1 cellular context compared by ENCODE assay signal in the genomic region with DNA sequence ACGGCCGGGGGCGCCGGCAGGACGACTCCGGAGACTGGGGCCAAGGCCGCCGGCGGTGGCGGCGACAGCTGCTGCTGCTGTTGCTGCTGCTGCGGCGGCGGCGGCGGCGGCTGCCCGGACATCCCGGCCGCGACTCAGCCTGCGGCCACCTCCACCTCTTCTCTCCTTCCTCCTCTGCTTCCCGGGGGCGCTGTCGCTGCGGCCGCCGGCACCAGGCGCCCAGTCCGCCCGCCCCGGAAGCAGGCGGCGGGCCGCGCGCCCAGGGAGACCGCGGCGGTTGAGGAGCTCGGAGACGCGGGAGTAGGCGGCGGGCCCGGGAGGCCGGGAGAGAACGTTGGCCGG.
A peak's percentile ranks its signal among the peaks of the same experiment; 100 is the strongest.
TF ChIP-seq lines count a peak whose summit lies in the region.

No MANE protein-coding gene starts in this region.

TF ChIP-seq in GM12878, 131 proteins besides CTCF, POLR2A, EP300 and RAD21 (continued from another document):
- TF ChIP-seq NR2C2 (IDR thresholded peaks at IDR 0.05; ENCODE audit: borderline replicate concordance, control insufficient read depth, insufficient read length, low read depth): no peak
- TF ChIP-seq SIX5 (IDR thresholded peaks at IDR 0.05; ENCODE audit: low read depth, low read length, severe bottlenecking): no peak
- TF ChIP-seq EZH2 (IDR thresholded peaks at IDR 0.05; ENCODE audit: borderline replicate concordance, control insufficient read depth, low read depth, low read length): no peak
- TF ChIP-seq SUPT20H (IDR thresholded peaks at IDR 0.05; ENCODE audit: borderline replicate concordance, control insufficient read depth, low read depth, low read length): no peak
- no peak for TF ChIP-seq NRF1 (conservative IDR thresholded peaks at IDR 0.05; ENCODE audit: low read depth, low read length)
- TF ChIP-seq, protein P1, sequence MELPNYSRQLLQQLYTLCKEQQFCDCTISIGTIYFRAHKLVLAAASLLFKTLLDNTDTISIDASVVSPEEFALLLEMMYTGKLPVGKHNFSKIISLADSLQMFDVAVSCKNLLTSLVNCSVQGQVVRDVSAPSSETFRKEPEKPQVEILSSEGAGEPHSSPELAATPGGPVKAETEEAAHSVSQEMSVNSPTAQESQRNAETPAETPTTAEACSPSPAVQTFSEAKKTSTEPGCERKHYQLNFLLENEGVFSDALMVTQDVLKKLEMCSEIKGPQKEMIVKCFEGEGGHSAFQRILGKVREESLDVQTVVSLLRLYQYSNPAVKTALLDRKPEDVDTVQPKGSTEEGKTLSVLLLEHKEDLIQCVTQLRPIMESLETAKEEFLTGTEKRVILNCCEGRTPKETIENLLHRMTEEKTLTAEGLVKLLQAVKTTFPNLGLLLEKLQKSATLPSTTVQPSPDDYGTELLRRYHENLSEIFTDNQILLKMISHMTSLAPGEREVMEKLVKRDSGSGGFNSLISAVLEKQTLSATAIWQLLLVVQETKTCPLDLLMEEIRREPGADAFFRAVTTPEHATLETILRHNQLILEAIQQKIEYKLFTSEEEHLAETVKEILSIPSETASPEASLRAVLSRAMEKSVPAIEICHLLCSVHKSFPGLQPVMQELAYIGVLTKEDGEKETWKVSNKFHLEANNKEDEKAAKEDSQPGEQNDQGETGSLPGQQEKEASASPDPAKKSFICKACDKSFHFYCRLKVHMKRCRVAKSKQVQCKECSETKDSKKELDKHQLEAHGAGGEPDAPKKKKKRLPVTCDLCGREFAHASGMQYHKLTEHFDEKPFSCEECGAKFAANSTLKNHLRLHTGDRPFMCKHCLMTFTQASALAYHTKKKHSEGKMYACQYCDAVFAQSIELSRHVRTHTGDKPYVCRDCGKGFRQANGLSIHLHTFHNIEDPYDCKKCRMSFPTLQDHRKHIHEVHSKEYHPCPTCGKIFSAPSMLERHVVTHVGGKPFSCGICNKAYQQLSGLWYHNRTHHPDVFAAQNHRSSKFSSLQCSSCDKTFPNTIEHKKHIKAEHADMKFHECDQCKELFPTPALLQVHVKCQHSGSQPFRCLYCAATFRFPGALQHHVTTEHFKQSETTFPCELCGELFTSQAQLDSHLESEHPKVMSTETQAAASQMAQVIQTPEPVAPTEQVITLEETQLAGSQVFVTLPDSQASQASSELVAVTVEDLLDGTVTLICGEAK (IDR thresholded peaks at IDR 0.05; ENCODE audit: borderline replicate concordance): no peak
- TF ChIP-seq TARDBP (IDR thresholded peaks at IDR 0.05; ENCODE audit: borderline replicate concordance): no peak
- TF ChIP-seq DPF2 (IDR thresholded peaks at IDR 0.05): peak; percentile 53; the same call in 1 of the 2 replicates
- 0 out of 2 replicates have a peak, but pooled peaks have one; percentile 6 for TF ChIP-seq TCF12 (IDR thresholded peaks at IDR 0.05; ENCODE audit: low read depth, low read length)
- TF ChIP-seq PAX8 (IDR thresholded peaks at IDR 0.05): no peak
- TF ChIP-seq NFXL1 (IDR thresholded peaks at IDR 0.05; ENCODE audit: borderline replicate concordance): no peak
- TF ChIP-seq BACH1 (IDR thresholded peaks at IDR 0.05; ENCODE audit: borderline replicate concordance): peak; percentile 30; the same call in 1 of the 2 replicates
- no peak for TF ChIP-seq EGR1 (IDR thresholded peaks at IDR 0.05; ENCODE audit: borderline replicate concordance in 1 of 2, low read depth in 2 of 2, low read length in 2 of 2)
- TF ChIP-seq, protein P2, sequence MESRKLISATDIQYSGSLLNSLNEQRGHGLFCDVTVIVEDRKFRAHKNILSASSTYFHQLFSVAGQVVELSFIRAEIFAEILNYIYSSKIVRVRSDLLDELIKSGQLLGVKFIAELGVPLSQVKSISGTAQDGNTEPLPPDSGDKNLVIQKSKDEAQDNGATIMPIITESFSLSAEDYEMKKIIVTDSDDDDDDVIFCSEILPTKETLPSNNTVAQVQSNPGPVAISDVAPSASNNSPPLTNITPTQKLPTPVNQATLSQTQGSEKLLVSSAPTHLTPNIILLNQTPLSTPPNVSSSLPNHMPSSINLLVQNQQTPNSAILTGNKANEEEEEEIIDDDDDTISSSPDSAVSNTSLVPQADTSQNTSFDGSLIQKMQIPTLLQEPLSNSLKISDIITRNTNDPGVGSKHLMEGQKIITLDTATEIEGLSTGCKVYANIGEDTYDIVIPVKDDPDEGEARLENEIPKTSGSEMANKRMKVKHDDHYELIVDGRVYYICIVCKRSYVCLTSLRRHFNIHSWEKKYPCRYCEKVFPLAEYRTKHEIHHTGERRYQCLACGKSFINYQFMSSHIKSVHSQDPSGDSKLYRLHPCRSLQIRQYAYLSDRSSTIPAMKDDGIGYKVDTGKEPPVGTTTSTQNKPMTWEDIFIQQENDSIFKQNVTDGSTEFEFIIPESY (IDR thresholded peaks at IDR 0.05): no peak
- no peak for TF ChIP-seq MTA3 (IDR thresholded peaks at IDR 0.05; ENCODE audit: borderline replicate concordance, low read length)
- TF ChIP-seq ZBED1 (IDR thresholded peaks at IDR 0.05; ENCODE audit: borderline replicate concordance): no peak
- 0 out of 2 replicates have a peak, but pooled peaks have one; percentile 20 for TF ChIP-seq MEF2A (IDR thresholded peaks at IDR 0.05; ENCODE audit: insufficient read depth, low read depth, low read length)
- TF ChIP-seq, protein P3, sequence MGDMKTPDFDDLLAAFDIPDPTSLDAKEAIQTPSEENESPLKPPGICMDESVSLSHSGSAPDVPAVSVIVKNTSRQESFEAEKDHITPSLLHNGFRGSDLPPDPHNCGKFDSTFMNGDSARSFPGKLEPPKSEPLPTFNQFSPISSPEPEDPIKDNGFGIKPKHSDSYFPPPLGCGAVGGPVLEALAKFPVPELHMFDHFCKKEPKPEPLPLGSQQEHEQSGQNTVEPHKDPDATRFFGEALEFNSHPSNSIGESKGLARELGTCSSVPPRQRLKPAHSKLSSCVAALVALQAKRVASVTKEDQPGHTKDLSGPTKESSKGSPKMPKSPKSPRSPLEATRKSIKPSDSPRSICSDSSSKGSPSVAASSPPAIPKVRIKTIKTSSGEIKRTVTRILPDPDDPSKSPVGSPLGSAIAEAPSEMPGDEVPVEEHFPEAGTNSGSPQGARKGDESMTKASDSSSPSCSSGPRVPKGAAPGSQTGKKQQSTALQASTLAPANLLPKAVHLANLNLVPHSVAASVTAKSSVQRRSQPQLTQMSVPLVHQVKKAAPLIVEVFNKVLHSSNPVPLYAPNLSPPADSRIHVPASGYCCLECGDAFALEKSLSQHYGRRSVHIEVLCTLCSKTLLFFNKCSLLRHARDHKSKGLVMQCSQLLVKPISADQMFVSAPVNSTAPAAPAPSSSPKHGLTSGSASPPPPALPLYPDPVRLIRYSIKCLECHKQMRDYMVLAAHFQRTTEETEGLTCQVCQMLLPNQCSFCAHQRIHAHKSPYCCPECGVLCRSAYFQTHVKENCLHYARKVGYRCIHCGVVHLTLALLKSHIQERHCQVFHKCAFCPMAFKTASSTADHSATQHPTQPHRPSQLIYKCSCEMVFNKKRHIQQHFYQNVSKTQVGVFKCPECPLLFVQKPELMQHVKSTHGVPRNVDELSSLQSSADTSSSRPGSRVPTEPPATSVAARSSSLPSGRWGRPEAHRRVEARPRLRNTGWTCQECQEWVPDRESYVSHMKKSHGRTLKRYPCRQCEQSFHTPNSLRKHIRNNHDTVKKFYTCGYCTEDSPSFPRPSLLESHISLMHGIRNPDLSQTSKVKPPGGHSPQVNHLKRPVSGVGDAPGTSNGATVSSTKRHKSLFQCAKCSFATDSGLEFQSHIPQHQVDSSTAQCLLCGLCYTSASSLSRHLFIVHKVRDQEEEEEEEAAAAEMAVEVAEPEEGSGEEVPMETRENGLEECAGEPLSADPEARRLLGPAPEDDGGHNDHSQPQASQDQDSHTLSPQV (IDR thresholded peaks at IDR 0.05): no peak
- TF ChIP-seq, protein P4, sequence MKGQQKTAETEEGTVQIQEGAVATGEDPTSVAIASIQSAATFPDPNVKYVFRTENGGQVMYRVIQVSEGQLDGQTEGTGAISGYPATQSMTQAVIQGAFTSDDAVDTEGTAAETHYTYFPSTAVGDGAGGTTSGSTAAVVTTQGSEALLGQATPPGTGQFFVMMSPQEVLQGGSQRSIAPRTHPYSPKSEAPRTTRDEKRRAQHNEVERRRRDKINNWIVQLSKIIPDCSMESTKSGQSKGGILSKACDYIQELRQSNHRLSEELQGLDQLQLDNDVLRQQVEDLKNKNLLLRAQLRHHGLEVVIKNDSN (IDR thresholded peaks at IDR 0.05; ENCODE audit: borderline replicate concordance, extremely low read length, insufficient read depth, low read depth, low read length): no peak
- TF ChIP-seq, protein P5, sequence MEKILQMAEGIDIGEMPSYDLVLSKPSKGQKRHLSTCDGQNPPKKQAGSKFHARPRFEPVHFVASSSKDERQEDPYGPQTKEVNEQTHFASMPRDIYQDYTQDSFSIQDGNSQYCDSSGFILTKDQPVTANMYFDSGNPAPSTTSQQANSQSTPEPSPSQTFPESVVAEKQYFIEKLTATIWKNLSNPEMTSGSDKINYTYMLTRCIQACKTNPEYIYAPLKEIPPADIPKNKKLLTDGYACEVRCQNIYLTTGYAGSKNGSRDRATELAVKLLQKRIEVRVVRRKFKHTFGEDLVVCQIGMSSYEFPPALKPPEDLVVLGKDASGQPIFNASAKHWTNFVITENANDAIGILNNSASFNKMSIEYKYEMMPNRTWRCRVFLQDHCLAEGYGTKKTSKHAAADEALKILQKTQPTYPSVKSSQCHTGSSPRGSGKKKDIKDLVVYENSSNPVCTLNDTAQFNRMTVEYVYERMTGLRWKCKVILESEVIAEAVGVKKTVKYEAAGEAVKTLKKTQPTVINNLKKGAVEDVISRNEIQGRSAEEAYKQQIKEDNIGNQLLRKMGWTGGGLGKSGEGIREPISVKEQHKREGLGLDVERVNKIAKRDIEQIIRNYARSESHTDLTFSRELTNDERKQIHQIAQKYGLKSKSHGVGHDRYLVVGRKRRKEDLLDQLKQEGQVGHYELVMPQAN (conservative IDR thresholded peaks at IDR 0.05): peak; percentile 70
- TF ChIP-seq, protein P6, sequence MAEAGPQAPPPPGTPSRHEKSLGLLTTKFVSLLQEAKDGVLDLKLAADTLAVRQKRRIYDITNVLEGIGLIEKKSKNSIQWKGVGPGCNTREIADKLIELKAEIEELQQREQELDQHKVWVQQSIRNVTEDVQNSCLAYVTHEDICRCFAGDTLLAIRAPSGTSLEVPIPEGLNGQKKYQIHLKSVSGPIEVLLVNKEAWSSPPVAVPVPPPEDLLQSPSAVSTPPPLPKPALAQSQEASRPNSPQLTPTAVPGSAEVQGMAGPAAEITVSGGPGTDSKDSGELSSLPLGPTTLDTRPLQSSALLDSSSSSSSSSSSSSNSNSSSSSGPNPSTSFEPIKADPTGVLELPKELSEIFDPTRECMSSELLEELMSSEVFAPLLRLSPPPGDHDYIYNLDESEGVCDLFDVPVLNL (IDR thresholded peaks at IDR 0.05; ENCODE audit: low read depth, low read length): no peak
- TF ChIP-seq LARP7 (IDR thresholded peaks at IDR 0.05): peak; percentile 56
- TF ChIP-seq CBX3 (IDR thresholded peaks at IDR 0.05; ENCODE audit: borderline replicate concordance, low read depth): no peak
- TF ChIP-seq, protein P7, sequence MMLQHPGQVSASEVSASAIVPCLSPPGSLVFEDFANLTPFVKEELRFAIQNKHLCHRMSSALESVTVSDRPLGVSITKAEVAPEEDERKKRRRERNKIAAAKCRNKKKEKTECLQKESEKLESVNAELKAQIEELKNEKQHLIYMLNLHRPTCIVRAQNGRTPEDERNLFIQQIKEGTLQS (IDR thresholded peaks at IDR 0.05; ENCODE audit: borderline replicate concordance, extremely low read depth, low read depth, low read length): no peak
- TF ChIP-seq RB1 (IDR thresholded peaks at IDR 0.05; ENCODE audit: borderline replicate concordance): peak; percentile 39; the same call in 1 of the 2 replicates
- TF ChIP-seq ZNF384 (IDR thresholded peaks at IDR 0.05; ENCODE audit: borderline replicate concordance, low read depth, low read length): no peak
- TF ChIP-seq, protein P8, sequence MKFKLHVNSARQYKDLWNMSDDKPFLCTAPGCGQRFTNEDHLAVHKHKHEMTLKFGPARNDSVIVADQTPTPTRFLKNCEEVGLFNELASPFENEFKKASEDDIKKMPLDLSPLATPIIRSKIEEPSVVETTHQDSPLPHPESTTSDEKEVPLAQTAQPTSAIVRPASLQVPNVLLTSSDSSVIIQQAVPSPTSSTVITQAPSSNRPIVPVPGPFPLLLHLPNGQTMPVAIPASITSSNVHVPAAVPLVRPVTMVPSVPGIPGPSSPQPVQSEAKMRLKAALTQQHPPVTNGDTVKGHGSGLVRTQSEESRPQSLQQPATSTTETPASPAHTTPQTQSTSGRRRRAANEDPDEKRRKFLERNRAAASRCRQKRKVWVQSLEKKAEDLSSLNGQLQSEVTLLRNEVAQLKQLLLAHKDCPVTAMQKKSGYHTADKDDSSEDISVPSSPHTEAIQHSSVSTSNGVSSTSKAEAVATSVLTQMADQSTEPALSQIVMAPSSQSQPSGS (IDR thresholded peaks at IDR 0.05; ENCODE audit: low read length): no peak
- no peak for TF ChIP-seq MTA2 (IDR thresholded peaks at IDR 0.05; ENCODE audit: low read depth)
- no peak for TF ChIP-seq STAT3 (IDR thresholded peaks at IDR 0.05; ENCODE audit: low read depth, low read length)
